12 cellular contexts compared by ENCODE assay signal in the genomic region with DNA sequence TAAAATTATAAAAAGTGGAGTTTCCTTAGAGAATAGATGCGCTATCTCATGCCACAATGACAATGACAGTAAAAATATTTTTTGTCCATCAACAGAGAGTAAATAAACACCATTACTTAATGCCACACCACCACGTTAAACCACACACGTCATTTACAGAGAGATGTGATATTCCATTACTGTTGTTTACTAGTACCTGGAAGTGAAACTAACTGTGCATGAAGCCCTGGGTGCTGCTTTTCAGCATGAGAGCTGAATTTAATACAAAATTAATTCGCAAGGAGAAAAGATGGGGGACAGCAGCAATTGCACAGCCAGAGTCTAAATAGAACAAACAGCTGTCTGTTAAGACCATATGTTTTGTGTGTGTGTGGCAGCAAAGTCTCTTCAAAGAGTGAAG.
DNase-seq lines count a peak whose midpoint lies in the region; ATAC-seq and TF ChIP-seq lines count a peak whose summit lies in the region.
"Had no signal": no experiment of that assay in that cellular context is flagged by ENCODE, and none has a peak within 500 bp of the region (broad histone marks: within the 10 kb centered on the region; RNA-seq: fewer than 3 reads in every experiment).

No MANE protein-coding gene starts in this region.

- TF ChIP-seq POLR2A in GM18505 (IDR thresholded peaks at IDR 0.05; ENCODE audit: borderline replicate concordance, extremely low read depth, insufficient read depth, insufficient read length) = no peak

- DNase-seq in CD1c-positive myeloid dendritic cell (ENCODE audit: extremely low spot score) (peak; percentile 62), NCI-H1105 treated with DMSO at 0.1 percent for 48 hours (lab: John Stamatoyannopoulos, UW) (no peak), NCI-H2029 (lab: John Stamatoyannopoulos, UW) (no peak)
- DNase-seq: activated CD8-positive, alpha-beta memory T cell treated with anti-CD3 and anti-CD28 coated beads, Interleukin-2, amount 50 U/mL, for 48 hours; left lung; NCI-H1417; stimulated activated CD4-positive, alpha-beta T cell treated with anti-CD3 and anti-CD28 coated beads, Interleukin-15, amount 100 ng/mL, for 24 hours had no signal

- H3K36me3 Mint-ChIP-seq in brain = no peaks in the 10 kb centered on the region

- H3K27me3 Mint-ChIP-seq in brain = peaks cover 3% of the 10 kb centered on the region

- TF ChIP-seq CTCF in brain (conservative IDR thresholded peaks at IDR 0.05) = no peak

- H3K4me3 Mint-ChIP-seq in brain = no peak overlapping the region

- peaks cover 59% of the 10 kb centered on the region for H3K4me1 Mint-ChIP-seq in brain

- H3K27ac Mint-ChIP-seq in brain = peak overlapping the region in 3 of 5 experiments; percentile 31 to 74 (median 61)

- ATAC-seq in GM18909 (IDR thresholded peaks at IDR 0.05; ENCODE audit: poor library complexity, unreplicated experiment) = peak; percentile 69
- peak; percentile 69 for ATAC-seq in HG03442 (IDR thresholded peaks at IDR 0.05; ENCODE audit: unreplicated experiment)
- ATAC-seq in GM18505 (IDR thresholded peaks at IDR 0.05; ENCODE audit: unreplicated experiment) = no peak
- ATAC-seq in HG02852 (IDR thresholded peaks at IDR 0.05; ENCODE audit: unreplicated experiment) = no peak
- ATAC-seq: left lung had no signal

- peaks cover 0 to 2% (median 2%) of the 10 kb centered on the region in 5 experiments for H3K9me3 Mint-ChIP-seq in brain

Comparison
In these comparisons a context has a peak if more than half of its experiments do, and no peak if none do; other contexts are left out.
1. ATAC-seq: peak in GM18909 (single experiment) and HG03442 (single experiment); none in GM18505 (single experiment) and HG02852 (single experiment).